ENCODE assay signal across 13 cellular contexts in the genomic region with DNA sequence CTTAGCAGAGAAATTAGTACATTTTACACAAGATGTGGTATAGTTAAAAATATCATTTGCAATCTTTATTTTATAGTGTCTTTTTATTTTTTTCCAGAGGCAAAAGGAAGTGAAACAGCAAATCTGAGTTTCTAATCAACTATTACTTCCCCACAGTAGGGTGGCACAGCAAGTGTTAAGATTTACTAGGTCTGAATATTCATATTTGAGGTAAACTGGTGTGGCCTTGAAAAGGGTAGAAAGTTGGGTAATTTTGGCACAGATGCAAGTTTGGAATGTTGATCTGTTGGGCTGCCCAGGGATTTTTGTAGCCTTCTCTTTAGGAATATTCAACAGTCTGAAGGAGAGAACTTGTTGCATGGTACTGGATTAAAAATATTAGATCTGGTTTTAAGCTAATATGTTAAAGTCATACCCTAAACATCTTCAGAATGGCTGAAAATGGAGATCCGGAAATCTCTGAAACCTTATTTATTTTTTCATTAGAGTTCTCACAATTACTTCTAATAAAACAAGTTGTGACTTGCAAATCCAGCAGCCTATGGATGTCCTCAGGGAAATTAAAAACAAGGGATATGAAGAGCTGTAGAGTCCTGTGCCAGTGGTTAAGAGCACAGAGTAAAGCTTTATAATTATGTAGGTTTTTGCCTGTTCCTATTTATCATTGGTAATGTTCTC. TPM values are rescaled to one million over a fixed set of nuclear protein-coding genes. Genes with fewer than 3 reads are reported as not detected.
DNase-seq lines count a peak whose midpoint lies in the region; ATAC-seq, FAIRE-seq and TF ChIP-seq lines count a peak whose summit lies in the region.
"Had no signal": no experiment of that assay in that cellular context is flagged by ENCODE, and none has a peak within 500 bp of the region (broad histone marks: within the 10 kb centered on the region; RNA-seq: fewer than 3 reads in every experiment).

No MANE protein-coding gene starts in this region.

- H3K4me1 ChIP-seq in A673 (ENCODE audit: insufficient read depth, low read length, poor library complexity, severe bottlenecking) = peaks cover 27% of the 10 kb centered on the region

- in situ Hi-C loops in GM13976 (cut with MboI; ENCODE audit: low sequenced_read_pairs, unreplicated experiment) = no loop called here

- H3K27me3 ChIP-seq in A673 (replicated peaks; ENCODE audit: insufficient read depth, low read depth, low read length, poor library complexity) = no peaks in the 10 kb centered on the region

- no peaks in the 10 kb centered on the region for H3K36me3 ChIP-seq in A673 (ENCODE audit: insufficient read depth, low read length, poor library complexity, severe bottlenecking)

- no peak overlapping the region for H3K4me3 ChIP-seq in A673 (ENCODE audit: low read depth, low read length, poor library complexity, severe bottlenecking)

- TF ChIP-seq POLR2A in GM12891 (IDR thresholded peaks at IDR 0.05; ENCODE audit: low read depth, low read length) = no peak

- no peak for TF ChIP-seq CTCF in A673 (conservative IDR thresholded peaks at IDR 0.05; ENCODE audit: low read depth, low read length)
- TF ChIP-seq CTCF in GM13976 (IDR thresholded peaks at IDR 0.05; ENCODE audit: borderline replicate concordance, control extremely low read depth, extremely low read depth, insufficient read depth, missing control alignments) = no peak

- peak; percentile 82 for FAIRE-seq in GM12891 (lab: Jason Lieb, UNC)

- intact Hi-C loops in A673 (cut with micrococcal nuclease; ENCODE audit: unreplicated experiment) = no loop called here

- DNase-seq in A673 (ENCODE audit: low spot score) = peak; percentile 81
- no peak for DNase-seq in GM12891 (ENCODE audit: insufficient read length, low spot score)
- peak; percentile 84 for DNase-seq in NOMO-1 treated with DMSO at 0.1 percent for 48 hours (lab: John Stamatoyannopoulos, UW; ENCODE audit: unreplicated experiment)
- DNase-seq in epithelial cell of prostate (ENCODE audit: low read depth, low spot score) = no peak
- DNase-seq in cortex of kidney (lab: John Stamatoyannopoulos, UW) = no peak
- DNase-seq in GM13976 (ENCODE audit: low spot score) = no peak
- no peak for DNase-seq in DMS53 (lab: John Stamatoyannopoulos, UW)
- DNase-seq: COR-L47; effector memory CD4-positive, alpha-beta T cell; islet precursor cell; NCI-H524 treated with DMSO at 0.1 percent for 48 hours; posterior cingulate gyrus had no signal

- no peaks in the 10 kb centered on the region for H3K9me3 ChIP-seq in A673 (ENCODE audit: low read depth, low read length, poor library complexity, severe bottlenecking)

- CTCF ChIA-PET in A673 (lab: Charles Lee) = no interaction called here

- ATAC-seq in HG02884 (IDR thresholded peaks at IDR 0.05; ENCODE audit: unreplicated experiment) = no peak

- no TSS peak for BruUV-seq in A673 (replicated peaks; lab: Mats Ljungman, UMichigan)

- POLR2A ChIA-PET in A673 (lab: Charles Lee; ENCODE audit: low non-redundant PET) = no interaction called here

- H3K27ac ChIP-seq in A673 (ENCODE audit: low read depth, low read length, poor library complexity, severe bottlenecking) = peak overlapping the region; percentile 69
- H3K27ac ChIP-seq in epithelial cell of prostate = peak overlapping the region; percentile 32

TF ChIP-seq in GM12891, 5 proteins besides CTCF, POLR2A, EP300 and RAD21:
- TF ChIP-seq POU2F2 (IDR thresholded peaks at IDR 0.05; ENCODE audit: low read depth, low read length) = no peak
- TF ChIP-seq SPI1 (IDR thresholded peaks at IDR 0.05; ENCODE audit: low read depth, low read length) = peak; percentile 83
TF ChIP-seq in GM12891: peak in this region for 1.

RNA-seq across cellular contexts. Expression of a gene that starts 10.8 kb away (rescaled TPM):
- 35.9 and 38.9 TPM in 2 replicates for total RNA-seq in A673 (2021)
- 45.7 TPM for polyA plus RNA-seq in GM12891 (2012; ENCODE audit: low read depth, missing spikeins)

Comparison
In these comparisons a context has a peak if more than half of its experiments do, and no peak if none do; other contexts are left out.
1. DNase-seq: peak in A673 (single experiment) and NOMO-1 treated with DMSO at 0.1 percent for 48 hours (single experiment); none in GM12891 (single experiment), epithelial cell of prostate (single experiment), cortex of kidney (single experiment), GM13976 (single experiment) and DMS53 (single experiment).